ENCODE assay signal across 1 cellular context in the genomic region with DNA sequence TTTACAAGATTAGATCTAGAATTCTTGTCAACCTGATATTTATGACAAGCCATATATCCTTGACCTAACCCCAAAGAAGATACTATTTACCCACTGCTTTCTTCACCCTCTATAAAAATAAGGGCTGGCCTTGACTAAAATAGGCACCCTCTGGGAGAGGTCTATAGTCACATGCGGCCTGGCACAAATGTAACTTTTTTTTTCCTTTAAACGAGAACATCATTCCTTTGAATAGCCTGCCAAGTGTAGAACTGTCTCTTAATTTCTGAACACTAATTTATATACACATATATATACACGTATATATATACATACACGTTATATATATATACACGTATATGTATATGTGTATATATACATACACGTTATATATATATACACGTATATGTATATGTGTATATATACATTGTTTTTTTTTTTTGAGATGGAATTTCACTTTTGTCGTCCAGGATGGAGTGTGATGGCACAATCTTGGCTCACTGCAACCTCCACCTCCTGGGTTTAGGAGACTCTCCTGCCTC.
TF ChIP-seq lines count a peak whose summit lies in the region.

No MANE protein-coding gene starts in this region.

TF ChIP-seq in HEK293, 187 proteins besides CTCF, POLR2A, EP300 and RAD21 (continued from another document):
- TF ChIP-seq ZNF529 (tag by site-specific recombination; IDR thresholded peaks at IDR 0.05; ENCODE audit: insufficient replicate concordance) = no peak
- no peak for TF ChIP-seq ZNF561 (tag by site-specific recombination; IDR thresholded peaks at IDR 0.05; ENCODE audit: borderline replicate concordance)
- TF ChIP-seq ZNF211 (tag by site-specific recombination; IDR thresholded peaks at IDR 0.05; ENCODE audit: low read depth) = no peak
- no peak for TF ChIP-seq ZFP37 (tag by site-specific recombination; IDR thresholded peaks at IDR 0.05)
- TF ChIP-seq ZNF521 (tag by site-specific recombination; IDR thresholded peaks at IDR 0.05) = no peak
- no peak for TF ChIP-seq ZNF658 (tag by site-specific recombination; IDR thresholded peaks at IDR 0.05)
- TF ChIP-seq ZBTB21 (tag by site-specific recombination; IDR thresholded peaks at IDR 0.05) = no peak
- TF ChIP-seq ZNF544 (tag by site-specific recombination; IDR thresholded peaks at IDR 0.05) = no peak
- TF ChIP-seq OVOL3 (tag by site-specific recombination; IDR thresholded peaks at IDR 0.05) = no peak
- no peak for TF ChIP-seq ZNF37A (tag by site-specific recombination; IDR thresholded peaks at IDR 0.05)
- TF ChIP-seq, protein P1, sequence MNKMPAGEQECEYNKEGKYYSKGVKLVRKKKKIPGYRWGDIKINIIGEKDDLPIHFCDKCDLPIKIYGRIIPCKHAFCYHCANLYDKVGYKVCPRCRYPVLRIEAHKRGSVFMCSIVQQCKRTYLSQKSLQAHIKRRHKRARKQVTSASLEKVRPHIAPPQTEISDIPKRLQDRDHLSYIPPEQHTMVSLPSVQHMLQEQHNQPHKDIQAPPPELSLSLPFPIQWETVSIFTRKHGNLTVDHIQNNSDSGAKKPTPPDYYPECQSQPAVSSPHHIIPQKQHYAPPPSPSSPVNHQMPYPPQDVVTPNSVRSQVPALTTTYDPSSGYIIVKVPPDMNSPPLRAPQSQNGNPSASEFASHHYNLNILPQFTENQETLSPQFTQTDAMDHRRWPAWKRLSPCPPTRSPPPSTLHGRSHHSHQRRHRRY (tag by site-specific recombination; IDR thresholded peaks at IDR 0.05) = no peak
- TF ChIP-seq, protein P2, sequence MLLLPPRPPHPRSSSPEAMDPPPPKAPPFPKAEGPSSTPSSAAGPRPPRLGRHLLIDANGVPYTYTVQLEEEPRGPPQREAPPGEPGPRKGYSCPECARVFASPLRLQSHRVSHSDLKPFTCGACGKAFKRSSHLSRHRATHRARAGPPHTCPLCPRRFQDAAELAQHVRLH (tag by site-specific recombination; IDR thresholded peaks at IDR 0.05) = no peak
- TF ChIP-seq, protein P3, sequence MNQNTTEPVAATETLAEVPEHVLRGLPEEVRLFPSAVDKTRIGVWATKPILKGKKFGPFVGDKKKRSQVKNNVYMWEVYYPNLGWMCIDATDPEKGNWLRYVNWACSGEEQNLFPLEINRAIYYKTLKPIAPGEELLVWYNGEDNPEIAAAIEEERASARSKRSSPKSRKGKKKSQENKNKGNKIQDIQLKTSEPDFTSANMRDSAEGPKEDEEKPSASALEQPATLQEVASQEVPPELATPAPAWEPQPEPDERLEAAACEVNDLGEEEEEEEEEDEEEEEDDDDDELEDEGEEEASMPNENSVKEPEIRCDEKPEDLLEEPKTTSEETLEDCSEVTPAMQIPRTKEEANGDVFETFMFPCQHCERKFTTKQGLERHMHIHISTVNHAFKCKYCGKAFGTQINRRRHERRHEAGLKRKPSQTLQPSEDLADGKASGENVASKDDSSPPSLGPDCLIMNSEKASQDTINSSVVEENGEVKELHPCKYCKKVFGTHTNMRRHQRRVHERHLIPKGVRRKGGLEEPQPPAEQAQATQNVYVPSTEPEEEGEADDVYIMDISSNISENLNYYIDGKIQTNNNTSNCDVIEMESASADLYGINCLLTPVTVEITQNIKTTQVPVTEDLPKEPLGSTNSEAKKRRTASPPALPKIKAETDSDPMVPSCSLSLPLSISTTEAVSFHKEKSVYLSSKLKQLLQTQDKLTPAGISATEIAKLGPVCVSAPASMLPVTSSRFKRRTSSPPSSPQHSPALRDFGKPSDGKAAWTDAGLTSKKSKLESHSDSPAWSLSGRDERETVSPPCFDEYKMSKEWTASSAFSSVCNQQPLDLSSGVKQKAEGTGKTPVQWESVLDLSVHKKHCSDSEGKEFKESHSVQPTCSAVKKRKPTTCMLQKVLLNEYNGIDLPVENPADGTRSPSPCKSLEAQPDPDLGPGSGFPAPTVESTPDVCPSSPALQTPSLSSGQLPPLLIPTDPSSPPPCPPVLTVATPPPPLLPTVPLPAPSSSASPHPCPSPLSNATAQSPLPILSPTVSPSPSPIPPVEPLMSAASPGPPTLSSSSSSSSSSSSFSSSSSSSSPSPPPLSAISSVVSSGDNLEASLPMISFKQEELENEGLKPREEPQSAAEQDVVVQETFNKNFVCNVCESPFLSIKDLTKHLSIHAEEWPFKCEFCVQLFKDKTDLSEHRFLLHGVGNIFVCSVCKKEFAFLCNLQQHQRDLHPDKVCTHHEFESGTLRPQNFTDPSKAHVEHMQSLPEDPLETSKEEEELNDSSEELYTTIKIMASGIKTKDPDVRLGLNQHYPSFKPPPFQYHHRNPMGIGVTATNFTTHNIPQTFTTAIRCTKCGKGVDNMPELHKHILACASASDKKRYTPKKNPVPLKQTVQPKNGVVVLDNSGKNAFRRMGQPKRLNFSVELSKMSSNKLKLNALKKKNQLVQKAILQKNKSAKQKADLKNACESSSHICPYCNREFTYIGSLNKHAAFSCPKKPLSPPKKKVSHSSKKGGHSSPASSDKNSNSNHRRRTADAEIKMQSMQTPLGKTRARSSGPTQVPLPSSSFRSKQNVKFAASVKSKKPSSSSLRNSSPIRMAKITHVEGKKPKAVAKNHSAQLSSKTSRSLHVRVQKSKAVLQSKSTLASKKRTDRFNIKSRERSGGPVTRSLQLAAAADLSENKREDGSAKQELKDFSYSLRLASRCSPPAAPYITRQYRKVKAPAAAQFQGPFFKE (tag by site-specific recombination; IDR thresholded peaks at IDR 0.05; ENCODE audit: borderline replicate concordance) = no peak
- no peak for TF ChIP-seq ZNF366 (tag by site-specific recombination; conservative IDR thresholded peaks at IDR 0.05)
- 0 out of 2 replicates have a peak, but pooled peaks have one; percentile 22 for TF ChIP-seq ZNF843 (tag by site-specific recombination; IDR thresholded peaks at IDR 0.05)
- no peak for TF ChIP-seq ZNF157 (tag by site-specific recombination; IDR thresholded peaks at IDR 0.05)
- TF ChIP-seq ELK4 (IDR thresholded peaks at IDR 0.05; ENCODE audit: borderline replicate concordance, low read depth, low read length) = no peak
- TF ChIP-seq ZNF600 (tag by site-specific recombination; IDR thresholded peaks at IDR 0.05) = peak; percentile 57
- no peak for TF ChIP-seq KLF16 (tag by site-specific recombination; IDR thresholded peaks at IDR 0.05)
- no peak for TF ChIP-seq ZNF175 (tag by site-specific recombination; IDR thresholded peaks at IDR 0.05)
- no peak for TF ChIP-seq ZNF473 (tag by site-specific recombination; IDR thresholded peaks at IDR 0.05)
- TF ChIP-seq SP7 (tag by site-specific recombination; IDR thresholded peaks at IDR 0.05) = peak; percentile 73
- no peak for TF ChIP-seq ZNF549 (tag by site-specific recombination; IDR thresholded peaks at IDR 0.05)
- TF ChIP-seq ZBTB49 (tag by site-specific recombination; IDR thresholded peaks at IDR 0.05; ENCODE audit: low read depth) = no peak
- no peak for TF ChIP-seq ZNF184 (tag by site-specific recombination; IDR thresholded peaks at IDR 0.05)
- no peak for TF ChIP-seq ZFHX2 (tag by site-specific recombination; conservative IDR thresholded peaks at IDR 0.05)
- TF ChIP-seq ZNF837 (tag by site-specific recombination; IDR thresholded peaks at IDR 0.05) = no peak
- no peak for TF ChIP-seq ZNF629 (tag by site-specific recombination; IDR thresholded peaks at IDR 0.05)
- TF ChIP-seq ZNF362 (tag by site-specific recombination; IDR thresholded peaks at IDR 0.05) = no peak
- TF ChIP-seq, protein P4, sequence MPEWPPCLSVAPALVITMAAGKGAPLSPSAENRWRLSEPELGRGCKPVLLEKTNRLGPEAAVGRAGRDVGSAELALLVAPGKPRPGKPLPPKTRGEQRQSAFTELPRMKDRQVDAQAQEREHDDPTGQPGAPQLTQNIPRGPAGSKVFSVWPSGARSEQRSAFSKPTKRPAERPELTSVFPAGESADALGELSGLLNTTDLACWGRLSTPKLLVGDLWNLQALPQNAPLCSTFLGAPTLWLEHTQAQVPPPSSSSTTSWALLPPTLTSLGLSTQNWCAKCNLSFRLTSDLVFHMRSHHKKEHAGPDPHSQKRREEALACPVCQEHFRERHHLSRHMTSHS (tag by site-specific recombination; IDR thresholded peaks at IDR 0.05) = no peak
